14 cellular contexts compared by ENCODE assay signal in genomic region chr20:49715466-49715865, GRCh38.
"Had no signal": no experiment of that assay in that cellular context is flagged by ENCODE, and none has a peak within 500 bp of the region (broad histone marks: within the 10 kb centered on the region; RNA-seq: fewer than 3 reads in every experiment).

No MANE protein-coding gene starts in this region.

- H3K27ac ChIP-seq: skin epidermis, thyroid gland had no signal

- ATAC-seq: activated T-cell treated with anti-CD3 and anti-CD28 coated beads, Interleukin-2, amount 50 U/mL, for 72 hours; esophagus mucosa; stimulated activated naive B cell treated with anti-CD40 and anti-IgM and Interleukin-4, amounts not matched to agents 10 μg/mL and 1 μg/mL and 100 μg/mL, for 72 hours; WTC11 had no signal

- H3K4me3 Mint-ChIP-seq: activated T-cell treated with anti-CD3 and anti-CD28 coated beads, Interleukin-2, amount 50 U/mL, for 72 hours; stimulated activated naive B cell treated with anti-CD40 and anti-IgM and Interleukin-4, amounts not matched to agents 10 μg/mL and 1 μg/mL and 100 μg/mL, for 72 hours; WTC11 had no signal

- H3K27ac Mint-ChIP-seq: activated T-cell treated with anti-CD3 and anti-CD28 coated beads, Interleukin-2, amount 50 U/mL, for 72 hours; WTC11 had no signal

- H3K9me3 Mint-ChIP-seq: activated T-cell treated with anti-CD3 and anti-CD28 coated beads, Interleukin-2, amount 50 U/mL, for 72 hours; naive B cell; stimulated activated naive B cell treated with anti-CD40 and anti-IgM and Interleukin-4, amounts not matched to agents 10 μg/mL and 1 μg/mL and 100 μg/mL, for 72 hours; WTC11 had no signal

- H3K27me3 ChIP-seq: thyroid gland had no signal

- H3K36me3 Mint-ChIP-seq: naive B cell, WTC11 had no signal

- H3K27me3 Mint-ChIP-seq: naive B cell; stimulated activated naive B cell treated with anti-CD40 and anti-IgM and Interleukin-4, amounts not matched to agents 10 μg/mL and 1 μg/mL and 100 μg/mL, for 72 hours had no signal

- H3K36me3 ChIP-seq: thyroid gland had no signal

- H3K9me3 ChIP-seq: thyroid gland had no signal

- H3K4me3 ChIP-seq: skin epidermis, thyroid gland had no signal

- DNase-seq: activated CD4-positive, alpha-beta T cell treated with anti-CD3 and anti-CD28 coated beads for 4 hours; activated CD8-positive, alpha-beta memory T cell treated with anti-CD3 and anti-CD28 coated beads, Interleukin-2, amount 50 U/mL, for 48 hours; activated naive CD4-positive, alpha-beta T cell; activated T-cell treated with anti-CD3 and anti-CD28 coated beads, Interleukin-2, amount 50 U/mL, for 72 hours; caudate nucleus; islet precursor cell; naive B cell; stimulated activated CD4-positive, alpha-beta T cell treated with anti-CD3 and anti-CD28 coated beads, Interleukin-15, amount 100 ng/mL, for 24 hours; stimulated activated CD4-positive, alpha-beta T cell treated with anti-CD3 and anti-CD28 coated beads, Interleukin-4, amount 100 ng/mL, for 1 hour; stimulated activated naive B cell treated with anti-CD40 and anti-IgM and Interleukin-4, amounts not matched to agents 10 μg/mL and 1 μg/mL and 100 μg/mL, for 72 hours; thyroid gland had no signal
